In the genomic region with DNA sequence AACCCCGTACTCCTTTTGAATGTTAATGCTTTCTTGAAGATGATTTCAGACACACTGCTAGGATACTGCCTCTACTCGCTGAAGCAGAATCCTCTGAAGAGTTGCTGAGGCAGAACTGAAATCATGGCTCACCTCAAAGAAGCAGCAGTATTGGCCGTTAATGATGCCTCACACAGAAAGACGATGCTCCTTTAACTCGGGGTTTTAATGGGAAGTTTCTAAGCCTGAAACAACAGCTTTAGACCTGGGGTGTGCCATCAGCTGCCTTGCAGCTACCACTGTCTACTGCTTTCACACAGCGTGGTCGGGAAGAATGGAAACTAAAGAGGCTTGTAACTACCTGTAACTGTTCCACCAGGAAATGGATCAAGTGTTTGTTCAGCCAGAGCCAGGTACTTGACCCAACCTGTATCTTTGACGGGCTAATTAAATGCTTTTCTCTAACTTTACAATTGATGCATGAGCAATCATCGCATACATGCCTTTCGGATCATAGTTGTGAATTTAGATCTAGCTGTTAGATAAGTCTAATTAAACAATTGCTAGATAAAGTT, we compare ENCODE assay signal across 17 cellular contexts. TPM values are rescaled to one million over a fixed set of nuclear protein-coding genes. Genes with fewer than 3 reads are reported as not detected.
DNase-seq lines count a peak whose midpoint lies in the region; ATAC-seq and FAIRE-seq lines count a peak whose summit lies in the region.
"Had no signal": no experiment of that assay in that cellular context is flagged by ENCODE, and none has a peak within 500 bp of the region (broad histone marks: within the 10 kb centered on the region; RNA-seq: fewer than 3 reads in every experiment).

A gene (plus strand): TSS at position 86 of the 554 bp plus-strand sequence. CDS start 8,440 bp downstream, outside the sequence.

- H3K27me3 ChIP-seq in skeletal muscle tissue (ENCODE audit: control insufficient read depth in 3 of 3, insufficient read depth in 3 of 3, low read length in 3 of 3) = no peaks in the 10 kb centered on the region
- H3K27me3 ChIP-seq: adrenal gland, heart left ventricle, right lobe of liver had no signal

- no peaks in the 10 kb centered on the region for H3K36me3 ChIP-seq in skeletal muscle tissue (ENCODE audit: control insufficient read depth in 3 of 3, insufficient read depth in 3 of 3, low read length in 3 of 3)
- H3K36me3 ChIP-seq: adrenal gland, heart left ventricle, right lobe of liver, SJSA1, thoracic aorta had no signal

- H3K36me3 Mint-ChIP-seq in activated T-cell treated with anti-CD3 and anti-CD28 coated beads, Interleukin-2, amount 50 U/mL, for 24 hours (ENCODE audit: low read depth) = no peaks in the 10 kb centered on the region
- H3K36me3 Mint-ChIP-seq: CD8-positive, alpha-beta memory T cell; memory B cell had no signal

- peak within 1 kb of the TSS; percentile 14 for H3K27ac ChIP-seq in skeletal muscle tissue (ENCODE audit: low read depth, low read length)
- H3K27ac ChIP-seq: adrenal gland, right lobe of liver, SJSA1, thoracic aorta had no signal

- no peaks in the 10 kb centered on the region for H3K27me3 Mint-ChIP-seq in activated T-cell treated with anti-CD3 and anti-CD28 coated beads, Interleukin-2, amount 50 U/mL, for 24 hours

- H3K27ac Mint-ChIP-seq in activated T-cell treated with anti-CD3 and anti-CD28 coated beads, Interleukin-2, amount 50 U/mL, for 24 hours = no peak within 1 kb of the TSS
- H3K27ac Mint-ChIP-seq: CD8-positive, alpha-beta memory T cell; memory B cell had no signal

- H3K9me3 Mint-ChIP-seq in activated T-cell treated with anti-CD3 and anti-CD28 coated beads, Interleukin-2, amount 50 U/mL, for 24 hours = no peaks in the 10 kb centered on the region
- H3K9me3 Mint-ChIP-seq: CD8-positive, alpha-beta memory T cell; memory B cell had no signal

- no peak for FAIRE-seq in frontal cortex (lab: Jason Lieb, UNC)

- no peak within 1 kb of the TSS for H3K4me3 Mint-ChIP-seq in activated T-cell treated with anti-CD3 and anti-CD28 coated beads, Interleukin-2, amount 50 U/mL, for 24 hours
- H3K4me3 Mint-ChIP-seq: CD8-positive, alpha-beta memory T cell; memory B cell had no signal

- H3K4me1 ChIP-seq in skeletal muscle tissue (ENCODE audit: control insufficient read depth in 3 of 3, insufficient read depth in 3 of 3, low read length in 3 of 3) = peaks cover 2 to 25% (median 14%) of the 10 kb centered on the region in 3 donors
- H3K4me1 ChIP-seq: adrenal gland, right lobe of liver had no signal

- H3K4me1 Mint-ChIP-seq in activated T-cell treated with anti-CD3 and anti-CD28 coated beads, Interleukin-2, amount 50 U/mL, for 24 hours (ENCODE audit: low read depth) = no peaks in the 10 kb centered on the region
- H3K4me1 Mint-ChIP-seq: CD8-positive, alpha-beta memory T cell; memory B cell had no signal

- H3K9ac ChIP-seq in skeletal muscle tissue (ENCODE audit: low read depth in 1 of 3, low read length in 3 of 3) = no peak within 1 kb of the TSS

- no peaks in the 10 kb centered on the region for H3K9me3 ChIP-seq in skeletal muscle tissue (ENCODE audit: control insufficient read depth in 3 of 3, low read length in 3 of 3)
- H3K9me3 ChIP-seq: adrenal gland, heart left ventricle, right lobe of liver, SJSA1, thoracic aorta had no signal

- DNase-seq in NCI-H1092 treated with DMSO at 0.1 percent for 48 hours (lab: John Stamatoyannopoulos, UW) (peak; percentile 76), NCI-H748 treated with DMSO at 0.1 percent for 48 hours (lab: John Stamatoyannopoulos, UW) (peak; percentile 98), frontal cortex (ENCODE audit: low spot score in 2 of 2) (no peak), posterior vena cava (ENCODE audit: low spot score) (no peak)
- no peak for DNase-seq in stimulated activated CD4-positive, alpha-beta T cell treated with anti-CD3 and anti-CD28 coated beads, Interleukin-2, amount 100 ng/mL, for 24 hours
- DNase-seq in activated T-cell treated with anti-CD3 and anti-CD28 coated beads, Interleukin-2, amount 50 U/mL, for 24 hours = no peak
- DNase-seq: adrenal gland; CD8-positive, alpha-beta memory T cell; GOT3; heart left ventricle; NCI-H2227 treated with DMSO at 0.1 percent for 48 hours; right lobe of liver had no signal

- intact Hi-C loops in posterior vena cava (cut with DNase I) = no loop called here

- no peak for ATAC-seq in HG03442 (IDR thresholded peaks at IDR 0.05; ENCODE audit: unreplicated experiment)
- ATAC-seq: heart left ventricle, right lobe of liver had no signal

- peak within 1 kb of the TSS in 1 of 3 donors; percentile 21 for H3K4me3 ChIP-seq in skeletal muscle tissue (ENCODE audit: low read length in 3 of 3)
- H3K4me3 ChIP-seq: adrenal gland, heart left ventricle, right lobe of liver, SJSA1, thoracic aorta had no signal

RNA-seq across cellular contexts. Expression of the gene that starts here (rescaled TPM):
- 13.9 TPM for total RNA-seq in frontal cortex
- 1.0 TPM for total RNA-seq in skeletal muscle tissue
- total RNA-seq in posterior vena cava = not detected
- total RNA-seq: adrenal gland; CD8-positive, alpha-beta memory T cell; heart left ventricle; right lobe of liver; SJSA1; thoracic aorta had no signal

Comparison
In these comparisons a context has a peak if more than half of its experiments do, and no peak if none do; other contexts are left out.
1. DNase-seq: peak in NCI-H1092 treated with DMSO at 0.1 percent for 48 hours (single experiment) and NCI-H748 treated with DMSO at 0.1 percent for 48 hours (single experiment); none in frontal cortex (0 of 2), stimulated activated CD4-positive, alpha-beta T cell treated with anti-CD3 and anti-CD28 coated beads, Interleukin-2, amount 100 ng/mL, for 24 hours (0 of 2), posterior vena cava (single experiment) and activated T-cell treated with anti-CD3 and anti-CD28 coated beads, Interleukin-2, amount 50 U/mL, for 24 hours (single experiment).